In genomic region chr9:21688108-21689102, GRCh38 we compare ENCODE assay signal across 10 cellular contexts.
DNase-seq lines count a peak whose midpoint lies in the region; ATAC-seq and TF ChIP-seq lines count a peak whose summit lies in the region.
"Had no signal": no experiment of that assay in that cellular context is flagged by ENCODE, and none has a peak within 500 bp of the region (broad histone marks: within the 10 kb centered on the region; RNA-seq: fewer than 3 reads in every experiment).

No MANE protein-coding gene starts in this region.

- peak overlapping the region; percentile 3 to 51 (median 21) for H3K27ac ChIP-seq in thyroid gland

- TF ChIP-seq CTCF in thyroid gland (IDR thresholded peaks at IDR 0.05) (no peak), type B pancreatic cell (conservative IDR thresholded peaks at IDR 0.05) (no peak)

- peaks cover 0 to 3% of the 10 kb centered on the region in 2 donors for H3K4me1 ChIP-seq in thyroid gland

- H3K4me1 Mint-ChIP-seq in activated T-helper 17 cell treated with anti-CD3 and anti-CD28 coated beads, Interleukin-2, amount 50 U/mL, for 72 hours, result peaks cover 14% of the 10 kb centered on the region
- no peaks in the 10 kb centered on the region for H3K4me1 Mint-ChIP-seq in type B pancreatic cell (ENCODE audit: unreplicated experiment)

- no peaks in the 10 kb centered on the region for H3K9me3 ChIP-seq in thyroid gland

- H3K27ac Mint-ChIP-seq in activated naive CD4-positive, alpha-beta T cell treated with anti-CD3 and anti-CD28 coated beads, Interleukin-2, amount 50 U/mL, for 72 hours, result peak overlapping the region; percentile 23 to 29
- no peak overlapping the region for H3K27ac Mint-ChIP-seq in activated T-helper 17 cell treated with anti-CD3 and anti-CD28 coated beads, Interleukin-2, amount 50 U/mL, for 72 hours
- H3K27ac Mint-ChIP-seq in type B pancreatic cell, result no peak overlapping the region
- H3K27ac Mint-ChIP-seq: CD4-positive, alpha-beta T cell had no signal

- H3K9me3 Mint-ChIP-seq in activated naive CD4-positive, alpha-beta T cell treated with anti-CD3 and anti-CD28 coated beads, Interleukin-2, amount 50 U/mL, for 72 hours, result no peaks in the 10 kb centered on the region
- no peaks in the 10 kb centered on the region for H3K9me3 Mint-ChIP-seq in activated T-helper 17 cell treated with anti-CD3 and anti-CD28 coated beads, Interleukin-2, amount 50 U/mL, for 72 hours
- H3K9me3 Mint-ChIP-seq in type B pancreatic cell, result no peaks in the 10 kb centered on the region
- H3K9me3 Mint-ChIP-seq: CD4-positive, alpha-beta T cell had no signal

- DNase-seq in activated naive CD4-positive, alpha-beta T cell treated with anti-CD3 and anti-CD28 coated beads, Interleukin-2, amount 50 U/mL, for 72 hours (ENCODE audit: low spot score in 2 of 2), result no peak
- DNase-seq in activated naive CD4-positive, alpha-beta T cell treated with Interleukin-2 at 50 U/mL for 16 hours, result no peak
- DNase-seq in globus pallidus (ENCODE audit: low spot score) (peak; percentile 9), thyroid gland (peak; percentile 27 to 68), left lobe of liver (ENCODE audit: low spot score) (no peak), type B pancreatic cell (ENCODE audit: extremely low spot score, unreplicated experiment) (no peak)
- DNase-seq in activated T-cell treated with anti-CD3 and anti-CD28 coated beads, Interleukin-2, amount 50 U/mL, for 48 hours, result no peak
- DNase-seq: CD4-positive, alpha-beta T cell; stimulated activated CD4-positive, alpha-beta T cell treated with anti-CD3 and anti-CD28 coated beads, Interleukin-2, amount 100 ng/mL, for 48 hours had no signal

- H3K27me3 Mint-ChIP-seq in activated T-helper 17 cell treated with anti-CD3 and anti-CD28 coated beads, Interleukin-2, amount 50 U/mL, for 72 hours, result peaks cover 9% of the 10 kb centered on the region
- peaks cover 6% of the 10 kb centered on the region for H3K27me3 Mint-ChIP-seq in type B pancreatic cell
- H3K27me3 Mint-ChIP-seq: CD4-positive, alpha-beta T cell had no signal

- ATAC-seq in activated naive CD4-positive, alpha-beta T cell treated with anti-CD3 and anti-CD28 coated beads, Interleukin-2, amount 50 U/mL, for 72 hours, result no peak
- peak; percentile 34 for ATAC-seq in activated T-helper 17 cell treated with anti-CD3 and anti-CD28 coated beads, Interleukin-2, amount 50 U/mL, for 72 hours (replicated peaks)
- no peak for ATAC-seq in left lobe of liver

- H3K36me3 Mint-ChIP-seq in activated naive CD4-positive, alpha-beta T cell treated with anti-CD3 and anti-CD28 coated beads, Interleukin-2, amount 50 U/mL, for 72 hours, result no peaks in the 10 kb centered on the region
- no peaks in the 10 kb centered on the region for H3K36me3 Mint-ChIP-seq in activated T-helper 17 cell treated with anti-CD3 and anti-CD28 coated beads, Interleukin-2, amount 50 U/mL, for 72 hours (ENCODE audit: low read depth)
- H3K36me3 Mint-ChIP-seq in type B pancreatic cell, result no peaks in the 10 kb centered on the region

- 59 to 73% methylated on average over 8 of the region's 8 CpGs for WGBS in thyroid gland, 2 donors

- no peaks in the 10 kb centered on the region for H3K27me3 ChIP-seq in thyroid gland

- intact Hi-C loops in thyroid gland (cut with DNase I), result no loop called here

- TF ChIP-seq POLR2A in thyroid gland (IDR thresholded peaks at IDR 0.05), result no peak

- H3K36me3 ChIP-seq in thyroid gland, result no peaks in the 10 kb centered on the region

- H3K4me3 ChIP-seq in thyroid gland (replicated peaks in 1 of 3), result no peak overlapping the region

- peak overlapping the region; percentile 43 for H3K4me3 Mint-ChIP-seq in activated T-helper 17 cell treated with anti-CD3 and anti-CD28 coated beads, Interleukin-2, amount 50 U/mL, for 72 hours
- H3K4me3 Mint-ChIP-seq in type B pancreatic cell, result no peak overlapping the region
- H3K4me3 Mint-ChIP-seq: CD4-positive, alpha-beta T cell had no signal

Comparison
In these comparisons a context has a peak if more than half of its experiments do, and no peak if none do; other contexts are left out.
1. DNase-seq: peak in globus pallidus (single experiment) and thyroid gland (2 of 2); none in activated naive CD4-positive, alpha-beta T cell treated with anti-CD3 and anti-CD28 coated beads, Interleukin-2, amount 50 U/mL, for 72 hours (0 of 2), activated naive CD4-positive, alpha-beta T cell treated with Interleukin-2 at 50 U/mL for 16 hours (single experiment), left lobe of liver (single experiment), type B pancreatic cell (single experiment) and activated T-cell treated with anti-CD3 and anti-CD28 coated beads, Interleukin-2, amount 50 U/mL, for 48 hours (0 of 2).
2. H3K27ac Mint-ChIP-seq: peak in activated naive CD4-positive, alpha-beta T cell treated with anti-CD3 and anti-CD28 coated beads, Interleukin-2, amount 50 U/mL, for 72 hours (2 of 2); none in activated T-helper 17 cell treated with anti-CD3 and anti-CD28 coated beads, Interleukin-2, amount 50 U/mL, for 72 hours (single experiment) and type B pancreatic cell (single experiment).